17 cellular contexts compared by ENCODE assay signal in genomic region chr3:194876403-194877165, GRCh38.
"Had no signal": no experiment of that assay in that cellular context is flagged by ENCODE, and none has a peak within 500 bp of the region (broad histone marks: within the 10 kb centered on the region; RNA-seq: fewer than 3 reads in every experiment).

No MANE protein-coding gene starts in this region.

- H3K27ac ChIP-seq: cardiac muscle cell, epithelial cell of prostate, left lung, right lobe of liver, SJSA1, testis had no signal

- H3K4me3 Mint-ChIP-seq: immature natural killer cell; naive B cell; stimulated activated naive CD8-positive, alpha-beta T cell treated with anti-CD3 and anti-CD28 coated beads, Interleukin-15, Interleukin-2, amounts not matched to agents 100 ng/mL and 50 ng/mL, for 24 hours; T-helper 2 cell treated with Interferon-gamma antibody and Interleukin-4, amounts not matched to agents 5 μg/mL and 100 μg/mL, for 36 hours had no signal

- DNase-seq: activated CD4-positive, alpha-beta T cell treated with anti-CD3 and anti-CD28 coated beads, Interleukin-2, amount 50 U/mL, for 4 hours; activated CD4-positive, CD25-positive, alpha-beta regulatory T cell treated with anti-CD3 and anti-CD28 coated beads, Interleukin-2, amount 50 U/mL, for 72 hours; effector CD4-positive, alpha-beta T cell; immature natural killer cell; left lung; naive B cell; posterior cingulate gyrus; right lobe of liver; stimulated activated CD4-positive, alpha-beta T cell treated with anti-CD3 and anti-CD28 coated beads, Interleukin-2, amount 100 ng/mL, for 48 hours; stimulated activated CD8-positive, alpha-beta memory T cell treated with anti-CD3 and anti-CD28 coated beads, Interleukin-4, amount 100 ng/mL, for 48 hours; SW 1271 had no signal

- H3K9me3 ChIP-seq: left lung, right lobe of liver, SJSA1, testis had no signal

- H3K27ac Mint-ChIP-seq: immature natural killer cell; stimulated activated naive CD8-positive, alpha-beta T cell treated with anti-CD3 and anti-CD28 coated beads, Interleukin-15, Interleukin-2, amounts not matched to agents 100 ng/mL and 50 ng/mL, for 24 hours; T-helper 2 cell treated with Interferon-gamma antibody and Interleukin-4, amounts not matched to agents 5 μg/mL and 100 μg/mL, for 36 hours had no signal

- ATAC-seq: left lung, right lobe of liver had no signal

- H3K36me3 Mint-ChIP-seq: naive B cell had no signal

- H3K36me3 ChIP-seq: cardiac muscle cell, left lung, right lobe of liver, SJSA1 had no signal

- H3K9me3 Mint-ChIP-seq: immature natural killer cell; naive B cell; stimulated activated naive CD8-positive, alpha-beta T cell treated with anti-CD3 and anti-CD28 coated beads, Interleukin-15, Interleukin-2, amounts not matched to agents 100 ng/mL and 50 ng/mL, for 24 hours; T-helper 2 cell treated with Interferon-gamma antibody and Interleukin-4, amounts not matched to agents 5 μg/mL and 100 μg/mL, for 36 hours had no signal

- H3K4me3 ChIP-seq: cardiac muscle cell, left lung, right lobe of liver, SJSA1, testis had no signal

- H3K27me3 ChIP-seq: cardiac muscle cell, left lung, right lobe of liver, SJSA1, testis had no signal
